In the genomic region with DNA sequence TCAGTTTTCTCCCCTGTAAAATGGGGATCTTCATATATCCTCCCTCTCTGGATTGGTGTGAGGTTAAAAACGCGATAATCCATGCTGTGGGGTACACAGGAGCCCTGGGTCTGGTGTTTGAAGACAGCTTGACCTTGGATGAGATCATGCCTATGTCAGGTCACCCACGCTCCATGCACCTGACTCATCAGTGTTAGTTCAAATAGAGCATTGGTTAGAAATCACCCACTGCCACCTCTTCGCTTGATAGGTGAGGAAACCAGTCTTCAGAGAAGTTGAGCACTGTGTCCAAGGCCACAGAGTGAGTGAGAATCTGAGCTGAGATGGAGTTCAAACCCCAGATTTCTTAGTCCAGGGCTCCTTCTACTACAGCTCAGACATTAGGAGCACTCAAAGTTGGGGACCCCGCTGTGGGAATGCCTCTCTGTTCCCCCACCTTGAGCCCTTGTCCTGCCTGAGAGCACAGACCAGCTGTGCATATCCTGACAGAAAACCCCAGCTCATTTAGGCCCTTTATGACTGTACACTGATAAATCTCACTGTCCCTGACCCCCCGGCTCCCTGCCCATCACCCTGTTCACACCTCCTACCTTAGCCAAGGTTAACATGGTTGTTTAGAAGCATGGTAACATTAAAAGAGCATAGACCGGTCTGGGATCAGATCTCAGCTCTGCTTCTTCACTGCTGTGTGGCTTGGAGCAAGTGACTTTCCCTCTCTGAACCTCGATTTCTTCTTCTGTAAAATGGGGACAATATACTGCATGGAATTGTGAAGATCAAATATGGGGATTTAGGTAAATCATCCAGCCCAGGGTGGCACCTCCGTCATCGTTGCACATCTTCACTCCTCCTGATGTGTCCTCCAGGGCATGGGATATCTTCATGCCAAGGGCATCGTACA, we compare ENCODE assay signal across 3 cellular contexts.
TF ChIP-seq lines count a peak whose summit lies in the region.

No MANE protein-coding gene starts in this region.

TF ChIP-seq in SK-N-SH treated with all-trans-retinoic acid at 6 μM for 48 hours, 23 proteins besides CTCF, POLR2A, EP300 and RAD21:
- TF ChIP-seq, protein P1, sequence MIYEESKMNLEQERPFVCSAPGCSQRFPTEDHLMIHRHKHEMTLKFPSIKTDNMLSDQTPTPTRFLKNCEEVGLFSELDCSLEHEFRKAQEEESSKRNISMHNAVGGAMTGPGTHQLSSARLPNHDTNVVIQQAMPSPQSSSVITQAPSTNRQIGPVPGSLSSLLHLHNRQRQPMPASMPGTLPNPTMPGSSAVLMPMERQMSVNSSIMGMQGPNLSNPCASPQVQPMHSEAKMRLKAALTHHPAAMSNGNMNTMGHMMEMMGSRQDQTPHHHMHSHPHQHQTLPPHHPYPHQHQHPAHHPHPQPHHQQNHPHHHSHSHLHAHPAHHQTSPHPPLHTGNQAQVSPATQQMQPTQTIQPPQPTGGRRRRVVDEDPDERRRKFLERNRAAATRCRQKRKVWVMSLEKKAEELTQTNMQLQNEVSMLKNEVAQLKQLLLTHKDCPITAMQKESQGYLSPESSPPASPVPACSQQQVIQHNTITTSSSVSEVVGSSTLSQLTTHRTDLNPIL (CRISPR knock-in tag; IDR thresholded peaks at IDR 0.05; ENCODE audit: low read depth), result no peak
- peak; percentile 48; the same call in 1 of the 2 replicates for TF ChIP-seq ZNF70 (CRISPR knock-in tag; IDR thresholded peaks at IDR 0.05)

TF ChIP-seq in SK-N-SH, 30 proteins besides CTCF, POLR2A, EP300 and RAD21:
- TF ChIP-seq MEF2A (IDR thresholded peaks at IDR 0.05; ENCODE audit: borderline replicate concordance, low read depth) (no peak), RXRA (IDR thresholded peaks at IDR 0.05; ENCODE audit: borderline replicate concordance, low read depth) (no peak), ELF1 (IDR thresholded peaks at IDR 0.05) (no peak), GATA2 (CRISPR knock-in tag; IDR thresholded peaks at IDR 0.05) (no peak), TAF1 (IDR thresholded peaks at IDR 0.05; ENCODE audit: borderline replicate concordance, low read depth, low read length) (no peak), EZH2phosphoT487 (IDR thresholded peaks at IDR 0.05; ENCODE audit: borderline replicate concordance, low read depth) (no peak), NRF1 (IDR thresholded peaks at IDR 0.05; ENCODE audit: low read depth, low read length) (no peak), SMC3 (IDR thresholded peaks at IDR 0.05; ENCODE audit: low read depth, low read length) (no peak), SIN3A (IDR thresholded peaks at IDR 0.05; ENCODE audit: borderline replicate concordance, low read depth, low read length) (no peak)
- TF ChIP-seq, protein P2, sequence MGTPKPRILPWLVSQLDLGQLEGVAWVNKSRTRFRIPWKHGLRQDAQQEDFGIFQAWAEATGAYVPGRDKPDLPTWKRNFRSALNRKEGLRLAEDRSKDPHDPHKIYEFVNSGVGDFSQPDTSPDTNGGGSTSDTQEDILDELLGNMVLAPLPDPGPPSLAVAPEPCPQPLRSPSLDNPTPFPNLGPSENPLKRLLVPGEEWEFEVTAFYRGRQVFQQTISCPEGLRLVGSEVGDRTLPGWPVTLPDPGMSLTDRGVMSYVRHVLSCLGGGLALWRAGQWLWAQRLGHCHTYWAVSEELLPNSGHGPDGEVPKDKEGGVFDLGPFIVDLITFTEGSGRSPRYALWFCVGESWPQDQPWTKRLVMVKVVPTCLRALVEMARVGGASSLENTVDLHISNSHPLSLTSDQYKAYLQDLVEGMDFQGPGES (IDR thresholded peaks at IDR 0.05; ENCODE audit: low read depth, low read length), result no peak
- TF ChIP-seq, protein P3, sequence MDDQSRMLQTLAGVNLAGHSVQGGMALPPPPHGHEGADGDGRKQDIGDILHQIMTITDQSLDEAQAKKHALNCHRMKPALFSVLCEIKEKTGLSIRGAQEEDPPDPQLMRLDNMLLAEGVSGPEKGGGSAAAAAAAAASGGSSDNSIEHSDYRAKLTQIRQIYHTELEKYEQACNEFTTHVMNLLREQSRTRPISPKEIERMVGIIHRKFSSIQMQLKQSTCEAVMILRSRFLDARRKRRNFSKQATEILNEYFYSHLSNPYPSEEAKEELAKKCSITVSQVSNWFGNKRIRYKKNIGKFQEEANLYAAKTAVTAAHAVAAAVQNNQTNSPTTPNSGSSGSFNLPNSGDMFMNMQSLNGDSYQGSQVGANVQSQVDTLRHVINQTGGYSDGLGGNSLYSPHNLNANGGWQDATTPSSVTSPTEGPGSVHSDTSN (IDR thresholded peaks at IDR 0.05), result no peak
- TF ChIP-seq, protein P4, sequence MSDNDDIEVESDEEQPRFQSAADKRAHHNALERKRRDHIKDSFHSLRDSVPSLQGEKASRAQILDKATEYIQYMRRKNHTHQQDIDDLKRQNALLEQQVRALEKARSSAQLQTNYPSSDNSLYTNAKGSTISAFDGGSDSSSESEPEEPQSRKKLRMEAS (IDR thresholded peaks at IDR 0.05; ENCODE audit: low read depth), result no peak

TF ChIP-seq in K562, 482 proteins besides CTCF, POLR2A, EP300 and RAD21:
- TF ChIP-seq RBM25 (IDR thresholded peaks at IDR 0.05; ENCODE audit: low read depth, low read length, severe bottlenecking) (peak; percentile 86), ZFP36 (IDR thresholded peaks at IDR 0.05; ENCODE audit: low read depth, low read length, partially characterized antibody) (peak; percentile 75), SP1 (CRISPR knock-in tag; IDR thresholded peaks at IDR 0.05) (no peak), SMARCA5 (IDR thresholded peaks at IDR 0.05) (peak; percentile 70), RCOR1 (IDR thresholded peaks at IDR 0.05; ENCODE audit: borderline replicate concordance in 1 of 2, low read depth in 2 of 2, low read length in 2 of 2) (0 out of 4 replicates have a peak, but pooled peaks of 1 of the 2 experiments have one; percentile 49), KDM1A (IDR thresholded peaks at IDR 0.05) (peak in 1 of 2 experiments; percentile 75; a peak in 3 of 4 replicates), ZNF644 (tag; IDR thresholded peaks at IDR 0.05; ENCODE audit: low read depth) (no peak), BCOR (IDR thresholded peaks at IDR 0.05) (peak; percentile 90), DPF2 (IDR thresholded peaks at IDR 0.05) (no peak), FUS (optimal IDR thresholded peaks at IDR 0.05; ENCODE audit: low read depth, low read length) (no peak), HDAC2 (IDR thresholded peaks at IDR 0.05) (0 out of 2 replicates have a peak, but pooled peaks have one; percentile 31), HDAC1 (IDR thresholded peaks at IDR 0.05) (0 out of 4 replicates have a peak, but pooled peaks of 1 of the 2 experiments have one; percentile 16), ESRRA (IDR thresholded peaks at IDR 0.05; ENCODE audit: borderline replicate concordance, low read depth) (peak; percentile 46; the same call in 1 of the 2 replicates), ADNP (tag; IDR thresholded peaks at IDR 0.05) (0 out of 2 replicates have a peak, but pooled peaks have one; percentile 67), ETS2 (tag; IDR thresholded peaks at IDR 0.05; ENCODE audit: borderline replicate concordance, poor library complexity, severe bottlenecking) (no peak)
- TF ChIP-seq, protein P5, sequence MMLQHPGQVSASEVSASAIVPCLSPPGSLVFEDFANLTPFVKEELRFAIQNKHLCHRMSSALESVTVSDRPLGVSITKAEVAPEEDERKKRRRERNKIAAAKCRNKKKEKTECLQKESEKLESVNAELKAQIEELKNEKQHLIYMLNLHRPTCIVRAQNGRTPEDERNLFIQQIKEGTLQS (IDR thresholded peaks at IDR 0.05), result 0 out of 2 replicates have a peak, but pooled peaks have one; percentile 30
- TF ChIP-seq, protein P5 (CRISPR knock-in tag; conservative IDR thresholded peaks at IDR 0.05), result no peak
